ENCODE assay signal across 8 cellular contexts in genomic region chr7:25180592-25180923, GRCh38. TPM values are rescaled to one million over a fixed set of nuclear protein-coding genes. Genes with fewer than 3 reads are reported as not detected.
DNase-seq lines count a peak whose midpoint lies in the region; ATAC-seq and TF ChIP-seq lines count a peak whose summit lies in the region.

No MANE protein-coding gene starts in this region.

- TF ChIP-seq CTCF in MCF 10A (IDR thresholded peaks at IDR 0.05; ENCODE audit: unreplicated experiment) (no peak), nephron progenitor cell (IDR thresholded peaks at IDR 0.05) (peak; percentile 23), GM13976 (IDR thresholded peaks at IDR 0.05; ENCODE audit: borderline replicate concordance, control extremely low read depth, extremely low read depth, insufficient read depth, missing control alignments) (no peak)

- DNase-seq in activated naive CD4-positive, alpha-beta T cell treated with anti-CD3 and anti-CD28 coated beads, Interleukin-2, amount 10 ng/mL, durations not matched to agents 7 days and 5 days = no peak
- no peak for DNase-seq in activated naive CD4-positive, alpha-beta T cell treated with anti-CD3 and anti-CD28 coated beads, Interleukin-2, amount 50 U/mL, for 16 hours
- no peak for DNase-seq in MCF 10A (ENCODE audit: unreplicated experiment)
- DNase-seq in nephron progenitor cell = no peak
- no peak for DNase-seq in GM13976 (ENCODE audit: low spot score)
- DNase-seq in G401 (ENCODE audit: low spot score) = no peak
- DNase-seq in kidney tubule cell (ENCODE audit: low spot score) = no peak

- in situ Hi-C loops in GM13976 (cut with MboI; ENCODE audit: low sequenced_read_pairs, unreplicated experiment) = no loop called here
- in situ Hi-C loops in G401 (cut with HindIII; ENCODE audit: low sequenced_read_pairs) = no loop called here

- peaks cover 5% of the 10 kb centered on the region for H3K36me3 Mint-ChIP-seq in activated naive CD4-positive, alpha-beta T cell treated with anti-CD3 and anti-CD28 coated beads, Interleukin-2, amount 10 ng/mL, durations not matched to agents 7 days and 5 days
- H3K36me3 Mint-ChIP-seq in MCF 10A (ENCODE audit: insufficient read depth, unreplicated experiment) (no peaks in the 10 kb centered on the region), nephron progenitor cell (ENCODE audit: low read depth) (no peaks in the 10 kb centered on the region)

- H3K4me1 Mint-ChIP-seq in activated naive CD4-positive, alpha-beta T cell treated with anti-CD3 and anti-CD28 coated beads, Interleukin-2, amount 10 ng/mL, durations not matched to agents 7 days and 5 days = peaks cover 21% of the 10 kb centered on the region
- H3K4me1 Mint-ChIP-seq in MCF 10A (ENCODE audit: insufficient read depth, unreplicated experiment) (no peaks in the 10 kb centered on the region), nephron progenitor cell (peaks cover 13% of the 10 kb centered on the region)

- peak overlapping the region; percentile 80 for H3K4me3 Mint-ChIP-seq in activated naive CD4-positive, alpha-beta T cell treated with anti-CD3 and anti-CD28 coated beads, Interleukin-2, amount 10 ng/mL, durations not matched to agents 7 days and 5 days
- peak overlapping the region; percentile 76 for H3K4me3 Mint-ChIP-seq in MCF 10A (ENCODE audit: unreplicated experiment)
- H3K4me3 Mint-ChIP-seq in nephron progenitor cell = peak overlapping the region; percentile 85

- CTCF ChIA-PET in activated naive CD4-positive, alpha-beta T cell treated with anti-CD3 and anti-CD28 coated beads, Interleukin-2, amount 10 ng/mL, durations not matched to agents 7 days and 5 days (lab: Charles Lee) = interaction anchor here (0.9 to 1.2 kb wide), 2 partner anchors 40 to 55 kb away, joined by 3 read pairs; no protein-coding TSS in a partner anchor
- CTCF ChIA-PET in MCF 10A (lab: Yijun Ruan, JAX) = interaction anchor here (0.5 to 1.6 kb wide), 9 partner anchors 9 to 1119 kb away, joined by 3 to 6 read pairs (median 3); no protein-coding TSS in a partner anchor

- H3K27me3 Mint-ChIP-seq in activated naive CD4-positive, alpha-beta T cell treated with anti-CD3 and anti-CD28 coated beads, Interleukin-2, amount 10 ng/mL, durations not matched to agents 7 days and 5 days = peaks cover 15% of the 10 kb centered on the region
- no peaks in the 10 kb centered on the region for H3K27me3 Mint-ChIP-seq in MCF 10A (ENCODE audit: insufficient read depth, unreplicated experiment)
- peaks cover 14% of the 10 kb centered on the region for H3K27me3 Mint-ChIP-seq in nephron progenitor cell (ENCODE audit: low read depth, poor library complexity)

- H3K27ac Mint-ChIP-seq in activated naive CD4-positive, alpha-beta T cell treated with anti-CD3 and anti-CD28 coated beads, Interleukin-2, amount 10 ng/mL, durations not matched to agents 7 days and 5 days = peak overlapping the region; percentile 85
- no peak overlapping the region for H3K27ac Mint-ChIP-seq in MCF 10A (ENCODE audit: low read depth, unreplicated experiment)
- no peak overlapping the region for H3K27ac Mint-ChIP-seq in nephron progenitor cell

- H3K9me3 Mint-ChIP-seq in activated naive CD4-positive, alpha-beta T cell treated with anti-CD3 and anti-CD28 coated beads, Interleukin-2, amount 10 ng/mL, durations not matched to agents 7 days and 5 days = no peaks in the 10 kb centered on the region
- H3K9me3 Mint-ChIP-seq in MCF 10A (ENCODE audit: unreplicated experiment) (no peaks in the 10 kb centered on the region), nephron progenitor cell (no peaks in the 10 kb centered on the region)

- POLR2A ChIA-PET in MCF 10A (lab: Yijun Ruan, JAX) = no interaction called here

- intact Hi-C loops in MCF 10A (cut with micrococcal nuclease) = no loop called here

- no TSS peak for BruUV-seq in MCF 10A (replicated peaks; lab: Mats Ljungman, UMichigan)

- ATAC-seq in HG03469 (IDR thresholded peaks at IDR 0.05; ENCODE audit: unreplicated experiment) = peak; percentile 14

RNA-seq across cellular contexts. Expression of gene NPVF, which starts 47.7 kb away (rescaled TPM):
- not detected in 2 replicates for total RNA-seq in MCF 10A (2022)
- total RNA-seq in G401 (2014; rRNA removed; shearing (Covaris generic)) = not detected in 2 replicates

RNA-seq across cellular contexts. Expression of gene CYCS, which starts 55.5 kb away (rescaled TPM):
- total RNA-seq in MCF 10A (2022) = 368 and 448 TPM in 2 replicates
- 74.3 and 176 TPM in 2 replicates for total RNA-seq in G401 (2014; rRNA removed; shearing (Covaris generic))
